Comparison of ENCODE assay signal across 11 cellular contexts in genomic region chr3:151630938-151631417, GRCh38.
DNase-seq lines count a peak whose midpoint lies in the region; ATAC-seq, FAIRE-seq and TF ChIP-seq lines count a peak whose summit lies in the region.
"Had no signal": no experiment of that assay in that cellular context is flagged by ENCODE, and none has a peak within 500 bp of the region (broad histone marks: within the 10 kb centered on the region; RNA-seq: fewer than 3 reads in every experiment).

No MANE protein-coding gene starts in this region.

- no peaks in the 10 kb centered on the region for H3K4me1 Mint-ChIP-seq in immature natural killer cell

- no peak overlapping the region for H3K27ac Mint-ChIP-seq in immature natural killer cell

- intact Hi-C loops in K562 (cut with micrococcal nuclease), result no loop called here

- 0% methylated on average over 1 of the region's 1 CpG for WGBS in K562 (ENCODE audit: insufficient coverage, low coverage, missing lambda C conversion rate)
- 63 to 79% methylated on average over 1 of the region's 1 CpG for WGBS in tibial nerve, 2 donors

- no peaks in the 10 kb centered on the region for H4K20me1 ChIP-seq in K562 (replicated peaks; ENCODE audit: control insufficient read depth, insufficient read depth, low read length)

- H3K9ac ChIP-seq in K562 (ENCODE audit: insufficient read depth in 1 of 2, low read depth in 2 of 2, low read length in 2 of 2), result no peak overlapping the region

- H3K27me3 ChIP-seq in K562 (ENCODE audit: control insufficient read depth in 2 of 2, insufficient read depth in 2 of 2, low read length in 2 of 2) (no peaks in the 10 kb centered on the region), thoracic aorta (replicated peaks; ENCODE audit: insufficient read depth) (no peaks in the 10 kb centered on the region), tibial nerve (no peaks in the 10 kb centered on the region)

- CTCF ChIA-PET in K562 (lab: Yijun Ruan, JAX; ENCODE audit: low intra/inter-chr PET ratio), result no interaction called here

- H3K4me3 ChIP-seq in K562, result no peak overlapping the region
- no peak overlapping the region for H3K4me3 ChIP-seq in thoracic aorta
- no peak overlapping the region for H3K4me3 ChIP-seq in tibial nerve

- peak in 1 of 2 experiments; percentile 32; a peak in 2 of 4 replicates for TF ChIP-seq RAD21 in K562 (CRISPR knock-in tag; conservative IDR thresholded peaks at IDR 0.05 in 1 of 2, IDR thresholded peaks at IDR 0.05 in 1 of 2)

- H2AFZ ChIP-seq in K562 (ENCODE audit: low read depth, low read length), result no peak overlapping the region

- no peak overlapping the region; the same call in 1 of the 2 replicates for H3K4me2 ChIP-seq in K562 (ENCODE audit: insufficient read depth, low read length)

- no TSS peak for BruUV-seq in K562 (replicated peaks; lab: Mats Ljungman, UMichigan)

- H3K4me1 ChIP-seq in K562 (replicated peaks in 1 of 2; ENCODE audit: control insufficient read depth in 2 of 2, insufficient read depth in 2 of 2, low read length in 2 of 2) (peaks cover 0 to 14% of the 10 kb centered on the region in 2 experiments; a peak in 3 of 5 replicates), thoracic aorta (ENCODE audit: control insufficient read depth in 1 of 2, low read depth in 2 of 2) (peaks cover 8 to 35% of the 10 kb centered on the region in 2 donors), tibial nerve (peaks cover 0 to 8% (median 3%) of the 10 kb centered on the region in 4 donors)

- H3K4me3 Mint-ChIP-seq in immature natural killer cell, result no peak overlapping the region

- in situ Hi-C loops in K562 (cut with MboI), result no loop called here

- H3K27ac ChIP-seq in K562 (ENCODE audit: extremely low read depth, low read depth, low read length) (peak overlapping the region; percentile 49), thoracic aorta (peak overlapping the region; percentile 20), tibial nerve (peak overlapping the region in 1 of 4 donors; percentile 58)

- peak; percentile 66 for FAIRE-seq in K562 (lab: Jason Lieb, UNC)
- FAIRE-seq: small intestine had no signal

- no peaks in the 10 kb centered on the region for H3K9me3 ChIP-seq in K562 (replicated peaks; ENCODE audit: control insufficient read depth, insufficient read depth, low read depth, low read length)
- H3K9me3 ChIP-seq in thoracic aorta, result no peaks in the 10 kb centered on the region
- H3K9me3 ChIP-seq in tibial nerve, result no peaks in the 10 kb centered on the region

- TF ChIP-seq POLR2A in K562 (conservative IDR thresholded peaks at IDR 0.05) (no peak), tibial nerve (IDR thresholded peaks at IDR 0.05) (no peak)

- H3K36me3 Mint-ChIP-seq in immature natural killer cell, result no peaks in the 10 kb centered on the region

- TF ChIP-seq EP300 in K562 (IDR thresholded peaks at IDR 0.05; ENCODE audit: low read length), result peak; percentile 74
- TF ChIP-seq EP300 in tibial nerve (IDR thresholded peaks at IDR 0.05), result peak in 1 of 2 donors; percentile 65

- no peaks in the 10 kb centered on the region for H3K9me3 Mint-ChIP-seq in immature natural killer cell

- no peaks in the 10 kb centered on the region for H3K9me1 ChIP-seq in K562 (ENCODE audit: control insufficient read depth, insufficient read depth, low read length)

- H3K79me2 ChIP-seq in K562 (ENCODE audit: control insufficient read depth, insufficient read depth, low read length), result no peaks in the 10 kb centered on the region

- ATAC-seq in K562 (peak; percentile 79), thoracic aorta (ENCODE audit: insufficient number of reproducible peaks, low FRiP score, low read depth) (peak; percentile 61)

- H3K27me3 Mint-ChIP-seq in immature natural killer cell (ENCODE audit: low read depth in 3 of 3), result peaks cover 0 to 2% (median 0%) of the 10 kb centered on the region in 3 donors

- POLR2A ChIA-PET in K562 (lab: Yijun Ruan, JAX), result interaction anchor here (0.6 to 1.1 kb wide), 3 partner anchors 11 to 1085 kb away, joined by 3 read pairs; partner anchors contain the start of gene SERP1

- H3K36me3 ChIP-seq in K562 (ENCODE audit: control insufficient read depth, insufficient read depth, low read length) (no peaks in the 10 kb centered on the region), thoracic aorta (no peaks in the 10 kb centered on the region), tibial nerve (no peaks in the 10 kb centered on the region)

- peak; percentile 26 for DNase-seq in NCI-H2171 treated with DMSO at 0.1 percent for 48 hours (lab: John Stamatoyannopoulos, UW)
- no peak for DNase-seq in NCI-H2171 (lab: John Stamatoyannopoulos, UW)
- DNase-seq in K562 (ENCODE audit: extremely low read depth in 1 of 4, low spot score in 3 of 4), result peak; percentile 7 to 62 (median 32)
- DNase-seq in iris pigment epithelial cell (ENCODE audit: low read depth), result peak; percentile 68
- no peak for DNase-seq in thoracic aorta (ENCODE audit: low spot score)
- DNase-seq in immature natural killer cell, result no peak
- DNase-seq in tibial nerve (ENCODE audit: low spot score in 2 of 2), result no peak
- no peak for DNase-seq in SK-N-DZ (ENCODE audit: low spot score)
- DNase-seq: caudate nucleus, midbrain, small intestine had no signal

- TF ChIP-seq CTCF in K562 (IDR thresholded peaks at IDR 0.05 in 2 of 3, conservative IDR thresholded peaks at IDR 0.05 in 1 of 3; ENCODE audit: insufficient read depth in 2 of 3, low read depth in 1 of 3, low read length in 3 of 3) (no peak), thoracic aorta (IDR thresholded peaks at IDR 0.05) (no peak), tibial nerve (IDR thresholded peaks at IDR 0.05) (no peak)

TF ChIP-seq in K562, 482 proteins besides CTCF, POLR2A, EP300 and RAD21 (continues in another document):
- TF ChIP-seq HMG20B (CRISPR knock-in tag; IDR thresholded peaks at IDR 0.05) (no peak), PHB2 (IDR thresholded peaks at IDR 0.05; ENCODE audit: low read depth) (no peak), TAL1 (IDR thresholded peaks at IDR 0.05) (peak; percentile 69), MYC (IDR thresholded peaks at IDR 0.05; ENCODE audit: low read depth, low read length) (no peak), MYC (CRISPR knock-in tag; IDR thresholded peaks at IDR 0.05; ENCODE audit: borderline replicate concordance, low read depth) (no peak), POLR2AphosphoS5 (IDR thresholded peaks at IDR 0.05; ENCODE audit: control insufficient read depth, insufficient read depth, low read depth, low read length) (peak; percentile 58), TFAP4 (CRISPR knock-in tag; IDR thresholded peaks at IDR 0.05; ENCODE audit: borderline replicate concordance) (peak; percentile 62; the same call in 1 of the 2 replicates), ZNF274 (IDR thresholded peaks at IDR 0.05; ENCODE audit: borderline replicate concordance, low read depth, low read length) (no peak), HDAC1 (IDR thresholded peaks at IDR 0.05) (peak in 1 of 2 experiments; percentile 75; a peak in 1 of 4 replicates), FOXM1 (IDR thresholded peaks at IDR 0.05; ENCODE audit: low read depth) (peak; percentile 24; the same call in 1 of the 2 replicates), FOXM1 (CRISPR knock-in tag; IDR thresholded peaks at IDR 0.05; ENCODE audit: low read depth) (no peak), EHMT2 (IDR thresholded peaks at IDR 0.05) (0 out of 2 replicates have a peak, but pooled peaks have one; percentile 17), HDAC8 (tag; IDR thresholded peaks at IDR 0.05) (no peak), ETV1 (tag; conservative IDR thresholded peaks at IDR 0.05; ENCODE audit: low read depth) (no peak; the same call in 1 of the 2 replicates), EP400 (IDR thresholded peaks at IDR 0.05) (no peak; the same call in 1 of the 2 replicates), CEBPG (CRISPR knock-in tag; IDR thresholded peaks at IDR 0.05) (peak; percentile 69), CEBPG (tag; conservative IDR thresholded peaks at IDR 0.05 in 1 of 2, IDR thresholded peaks at IDR 0.05 in 1 of 2) (peak; percentile 10 to 91; a peak in 2 of 4 replicates), ZNF518B (CRISPR knock-in tag; IDR thresholded peaks at IDR 0.05) (no peak), ZNF766 (CRISPR knock-in tag; conservative IDR thresholded peaks at IDR 0.05) (0 out of 2 replicates have a peak, but pooled peaks have one; percentile 22), SMC3 (conservative IDR thresholded peaks at IDR 0.05; ENCODE audit: insufficient read depth, low read depth, low read length) (no peak), KDM1A (IDR thresholded peaks at IDR 0.05) (peak; percentile 56 to 62; a peak in 3 of 4 replicates), ZNF140 (CRISPR knock-in tag; IDR thresholded peaks at IDR 0.05) (no peak), OTX1 (CRISPR knock-in tag; IDR thresholded peaks at IDR 0.05) (no peak)

Comparison
In these comparisons a context has a peak if more than half of its experiments do, and no peak if none do; other contexts are left out.
1. DNase-seq: peak in NCI-H2171 treated with DMSO at 0.1 percent for 48 hours (single experiment), K562 (4 of 4) and iris pigment epithelial cell (single experiment); none in NCI-H2171 (single experiment), thoracic aorta (single experiment), immature natural killer cell (0 of 3), tibial nerve (0 of 2) and SK-N-DZ (single experiment).